10 cellular contexts compared by ENCODE assay signal in genomic region chr19:42285988-42286348, GRCh38. TPM values are rescaled to one million over a fixed set of nuclear protein-coding genes. Genes with fewer than 3 reads are reported as not detected.
DNase-seq lines count a peak whose midpoint lies in the region; ATAC-seq and FAIRE-seq lines count a peak whose summit lies in the region.
"Had no signal": no experiment of that assay in that cellular context is flagged by ENCODE, and none has a peak within 500 bp of the region (broad histone marks: within the 10 kb centered on the region; RNA-seq: fewer than 3 reads in every experiment).

No MANE protein-coding gene starts in this region.

- H3K9me3 Mint-ChIP-seq in activated T-cell treated with anti-CD3 and anti-CD28 coated beads, Interleukin-2, amount 50 U/mL, for 72 hours = no peaks in the 10 kb centered on the region

- H3K4me3 ChIP-seq in adipocyte (ENCODE audit: low read length) (peak overlapping the region; percentile 80), mesendoderm (ENCODE audit: low read length) (no peak overlapping the region), thymus (ENCODE audit: low read length) (no peak overlapping the region)

- peaks cover 13% of the 10 kb centered on the region for H3K79me2 ChIP-seq in mesendoderm (ENCODE audit: control insufficient read depth, insufficient read depth, low read length)

- H3K27me3 Mint-ChIP-seq in activated T-cell treated with anti-CD3 and anti-CD28 coated beads, Interleukin-2, amount 50 U/mL, for 72 hours (ENCODE audit: low read depth) = no peaks in the 10 kb centered on the region

- peak overlapping the region; percentile 31 to 99 for H3K4me3 Mint-ChIP-seq in activated T-cell treated with anti-CD3 and anti-CD28 coated beads, Interleukin-2, amount 50 U/mL, for 72 hours

- no peak overlapping the region for H3K4me2 ChIP-seq in mesendoderm (ENCODE audit: low read length)

- no peak overlapping the region for H2AK5ac ChIP-seq in mesendoderm (ENCODE audit: low read length)

- no peak overlapping the region for H3K27ac ChIP-seq in mesendoderm (ENCODE audit: low read depth, low read length)
- peak overlapping the region; percentile 53 for H3K27ac ChIP-seq in thymus (ENCODE audit: low read depth)

- no CpG with 5 or more reads among the region's 6 CpGs for WGBS in mesendoderm (ENCODE audit: extremely low coverage, insufficient coverage, low lambda C conversion rate)
- WGBS in thymus = 31% methylated on average over 6 of the region's 6 CpGs

- peak overlapping the region; percentile 10 for H3K56ac ChIP-seq in mesendoderm (ENCODE audit: low read length)

- peaks cover 18% of the 10 kb centered on the region for H3K4me1 Mint-ChIP-seq in activated T-cell treated with anti-CD3 and anti-CD28 coated beads, Interleukin-2, amount 50 U/mL, for 72 hours (ENCODE audit: low read depth)

- no peak overlapping the region for H4K5ac ChIP-seq in mesendoderm (ENCODE audit: low read length)

- H2BK5ac ChIP-seq in mesendoderm (ENCODE audit: low read length) = no peak overlapping the region

- H3K9ac ChIP-seq in adipocyte (ENCODE audit: low read length) (peak overlapping the region; percentile 87), mesendoderm (ENCODE audit: low read length) (no peak overlapping the region)

- no peak overlapping the region for H4K8ac ChIP-seq in mesendoderm (ENCODE audit: low read depth, low read length)

- ATAC-seq in activated T-cell treated with anti-CD3 and anti-CD28 coated beads, Interleukin-2, amount 50 U/mL, for 72 hours (replicated peaks in 1 of 2) = no peak
- no peak for ATAC-seq in HG02623 (IDR thresholded peaks at IDR 0.05; ENCODE audit: unreplicated experiment)

- H3K79me1 ChIP-seq in mesendoderm (ENCODE audit: low read length) = peaks cover 18% of the 10 kb centered on the region

- H3K4me1 ChIP-seq in adipocyte (ENCODE audit: control insufficient read depth, insufficient read depth, low read length) = peaks cover 40% of the 10 kb centered on the region
- H3K4me1 ChIP-seq in mesendoderm (ENCODE audit: control insufficient read depth, low read depth, low read length) = peaks cover 13% of the 10 kb centered on the region
- H3K4me1 ChIP-seq in thymus (ENCODE audit: control insufficient read depth, insufficient read depth, low read length) = peaks cover 36% of the 10 kb centered on the region

- H3K23ac ChIP-seq in mesendoderm (ENCODE audit: low read length) = peak overlapping the region; percentile 29

- FAIRE-seq in frontal cortex (lab: Jason Lieb, UNC) = no peak

- no peak overlapping the region for H3K27ac Mint-ChIP-seq in activated T-cell treated with anti-CD3 and anti-CD28 coated beads, Interleukin-2, amount 50 U/mL, for 72 hours

- peaks cover 0 to 7% of the 10 kb centered on the region in 2 donors for H3K36me3 Mint-ChIP-seq in activated T-cell treated with anti-CD3 and anti-CD28 coated beads, Interleukin-2, amount 50 U/mL, for 72 hours (ENCODE audit: insufficient read depth in 2 of 2)

- H2BK120ac ChIP-seq in mesendoderm (ENCODE audit: low read depth, low read length) = no peak overlapping the region

- no peak for DNase-seq in activated T-cell treated with anti-CD3 and anti-CD28 coated beads, Interleukin-2, amount 50 U/mL, for 72 hours
- DNase-seq in activated T-cell treated with anti-CD3 and anti-CD28 coated beads for 4 hours (no peak), adipocyte (ENCODE audit: low read depth) (no peak), mesendoderm (no peak), frontal cortex (ENCODE audit: low spot score in 2 of 2) (no peak)
- DNase-seq in stimulated activated CD4-positive, alpha-beta T cell treated with anti-CD3 and anti-CD28 coated beads, Interleukin-2, amount 100 ng/mL, for 24 hours = no peak
- DNase-seq: Calu3 had no signal

- H3K4ac ChIP-seq in mesendoderm (ENCODE audit: low read depth, low read length) = no peak overlapping the region

- H3K27me3 ChIP-seq in adipocyte (replicated peaks; ENCODE audit: control insufficient read depth, insufficient read depth, low read length) (no peaks in the 10 kb centered on the region), mesendoderm (ENCODE audit: insufficient read depth, low read length, poor library complexity) (no peaks in the 10 kb centered on the region), thymus (ENCODE audit: control insufficient read depth, insufficient read depth) (no peaks in the 10 kb centered on the region)

- no peak overlapping the region for H2BK15ac ChIP-seq in mesendoderm (replicated peaks; ENCODE audit: low read depth)

- peaks cover 42% of the 10 kb centered on the region for H3K36me3 ChIP-seq in adipocyte (ENCODE audit: control insufficient read depth, insufficient read depth, low read length, severe bottlenecking)
- H3K36me3 ChIP-seq in mesendoderm (ENCODE audit: control insufficient read depth, insufficient read depth, low read length) = peaks cover 5% of the 10 kb centered on the region
- peaks cover 45% of the 10 kb centered on the region for H3K36me3 ChIP-seq in thymus (ENCODE audit: control insufficient read depth, insufficient read depth)

- no peaks in the 10 kb centered on the region for H3K9me3 ChIP-seq in adipocyte (ENCODE audit: control insufficient read depth, low read length)
- H3K9me3 ChIP-seq in thymus (ENCODE audit: control insufficient read depth) = no peaks in the 10 kb centered on the region

- H3K18ac ChIP-seq in mesendoderm (ENCODE audit: low read length) = no peak overlapping the region

RNA-seq across cellular contexts. Expression of gene PRR19, which starts 16.0 kb away (rescaled TPM):
- total RNA-seq in activated T-cell treated with anti-CD3 and anti-CD28 coated beads, Interleukin-2, amount 50 U/mL, for 72 hours = under 1 TPM; 0.29 to 0.86 TPM
- polyA plus RNA-seq in mesendoderm (2013, experiment 1 of 2) = 4.3 TPM
- 4.4 TPM for polyA plus RNA-seq in mesendoderm (2013, experiment 2 of 2)
- 0.78 TPM for polyA plus RNA-seq in thymus
- total RNA-seq in frontal cortex = 2.0 TPM

RNA-seq across cellular contexts. Expression of gene PAFAH1B3, which starts 16.5 kb away (rescaled TPM):
- 10 to 100 TPM; 36.7 to 37.6 TPM for total RNA-seq in activated T-cell treated with anti-CD3 and anti-CD28 coated beads, Interleukin-2, amount 50 U/mL, for 72 hours
- polyA plus RNA-seq in mesendoderm (2013, experiment 1 of 2) = 81.4 TPM
- 78.9 TPM for polyA plus RNA-seq in mesendoderm (2013, experiment 2 of 2)
- 25.6 TPM for polyA plus RNA-seq in thymus
- total RNA-seq in frontal cortex = 242 TPM

RNA-seq across cellular contexts. Expression of gene CIC, which starts 16.9 kb away (rescaled TPM):
- total RNA-seq in activated T-cell treated with anti-CD3 and anti-CD28 coated beads, Interleukin-2, amount 50 U/mL, for 72 hours = 10 to 100 TPM; 90.1 to 95.0 TPM
- polyA plus RNA-seq in mesendoderm (2013, experiment 1 of 2) = 21.7 TPM
- 22.2 TPM for polyA plus RNA-seq in mesendoderm (2013, experiment 2 of 2)
- polyA plus RNA-seq in thymus = 52.2 TPM
- total RNA-seq in frontal cortex = 15.5 TPM

RNA-seq across cellular contexts. Expression of gene TMEM145, which starts 27.1 kb away (rescaled TPM):
- total RNA-seq in activated T-cell treated with anti-CD3 and anti-CD28 coated beads, Interleukin-2, amount 50 U/mL, for 72 hours = 1 to 10 TPM in 1 of 2 donors, under 1 TPM in 1; 0.67 to 1.6 TPM
- 1.2 TPM for polyA plus RNA-seq in mesendoderm (2013, experiment 1 of 2)
- 1.2 TPM for polyA plus RNA-seq in mesendoderm (2013, experiment 2 of 2)
- polyA plus RNA-seq in thymus = 0.78 TPM
- 35.1 TPM for total RNA-seq in frontal cortex
- total RNA-seq: pulmonary artery endothelial cell had no signal

RNA-seq across cellular contexts. Expression of gene ERF, which starts 31.0 kb away (rescaled TPM):
- 10 to 100 TPM; 65.7 to 75.6 TPM for total RNA-seq in activated T-cell treated with anti-CD3 and anti-CD28 coated beads, Interleukin-2, amount 50 U/mL, for 72 hours
- polyA plus RNA-seq in mesendoderm (2013, experiment 1 of 2) = 42.7 TPM
- polyA plus RNA-seq in mesendoderm (2013, experiment 2 of 2) = 42.7 TPM
- polyA plus RNA-seq in thymus = 53.7 TPM
- total RNA-seq in frontal cortex = 7.7 TPM
